ENCODE assay signal across 8 cellular contexts in genomic region chr9:136849038-136849959, GRCh38. TPM values are rescaled to one million over a fixed set of nuclear protein-coding genes. Genes with fewer than 3 reads are reported as not detected.
DNase-seq lines count a peak whose midpoint lies in the region; ATAC-seq and TF ChIP-seq lines count a peak whose summit lies in the region.

PHPT1 (plus strand) TSS chr9:136849409; CDS start chr9:136849431, 22 bp downstream.

- peak; percentile 86 for ATAC-seq in DND-41 (ENCODE audit: insufficient read depth, low read depth)

- H3K4me1 ChIP-seq in DND-41 (ENCODE audit: insufficient read depth, low read length) (peaks cover 18% of the 10 kb centered on the region), GM23248 (ENCODE audit: insufficient read depth) (no peaks in the 10 kb centered on the region), esophagus squamous epithelium (peaks cover 22 to 63% (median 51%) of the 10 kb centered on the region in 3 donors)

- 1% methylated on average over 33 to 77 of the region's 77 CpGs for WGBS in GM23248 (ENCODE audit: low coverage in 1 of 2, low lambda C conversion rate in 2 of 2, missing lambda C conversion rate in 2 of 2), 2 experiments
- WGBS in esophagus squamous epithelium, 2 donors = no CpG with 5 or more reads among the region's 77 CpGs

- H3K9me3 Mint-ChIP-seq in activated T-helper 1 cell treated with anti-CD3 and anti-CD28 coated beads, Interleukin-12 subunit alpha, Interleukin-12 subunit beta, Interleukin-2, Interleukin-4 antibody, amounts not matched to agents 30 ng/mL and 10 ng/mL and 1 ng/mL, durations not matched to agents 14 hours and 24 hours and 36 hours = no peaks in the 10 kb centered on the region

- H4K20me1 ChIP-seq in DND-41 (ENCODE audit: insufficient read depth, low read length) (peaks cover 15% of the 10 kb centered on the region), GM23248 (ENCODE audit: insufficient read depth) (no peaks in the 10 kb centered on the region)

- peaks cover 6% of the 10 kb centered on the region for H3K27me3 Mint-ChIP-seq in activated T-helper 1 cell treated with anti-CD3 and anti-CD28 coated beads, Interleukin-12 subunit alpha, Interleukin-12 subunit beta, Interleukin-2, Interleukin-4 antibody, amounts not matched to agents 30 ng/mL and 10 ng/mL and 1 ng/mL, durations not matched to agents 14 hours and 24 hours and 36 hours (ENCODE audit: insufficient read depth)

- H3K9ac ChIP-seq in DND-41 (ENCODE audit: low read depth, low read length) = peak within 1 kb of the TSS; percentile 88
- peak within 1 kb of the TSS; percentile 83 for H3K9ac ChIP-seq in GM23248

- H3K79me2 ChIP-seq in DND-41 (ENCODE audit: insufficient read depth, low read length) (peaks cover 6% of the 10 kb centered on the region), GM23248 (ENCODE audit: insufficient read depth) (peaks cover 7% of the 10 kb centered on the region; the same call in 1 of the 2 replicates)

- DNase-seq in DND-41 (peak; percentile 97), GM23248 (peak; percentile 100), Kasumi-1 (lab: John Stamatoyannopoulos, UW) (peak; percentile 96 to 97), RPMI7951 (ENCODE audit: low read depth) (peak; percentile 96), esophagus squamous epithelium (lab: John Stamatoyannopoulos, UW) (peak; percentile 91), myocyte (ENCODE audit: low read depth) (peak; percentile 99)
- DNase-seq in activated T-helper 1 cell treated with anti-CD3 and anti-CD28 coated beads, Interleukin-12 subunit alpha, Interleukin-12 subunit beta, Interleukin-2, Interleukin-4 antibody, amounts not matched to agents 30 ng/mL and 10 ng/mL and 1 ng/mL, durations not matched to agents 14 hours and 24 hours and 36 hours (ENCODE audit: low spot score) = peak; percentile 97
- peak; percentile 95 to 97 for DNase-seq in stimulated activated CD8-positive, alpha-beta memory T cell treated with anti-CD3 and anti-CD28 coated beads, Interleukin-7, amount 100 ng/mL, for 48 hours (ENCODE audit: extremely low read depth in 1 of 2, low read depth in 1 of 2)

- H3K9me2 ChIP-seq in GM23248 (ENCODE audit: insufficient read depth) = no peaks in the 10 kb centered on the region

- H3K4me3 ChIP-seq in DND-41 (ENCODE audit: low read depth in 1 of 2, low read length in 2 of 2) (peak within 1 kb of the TSS; percentile 70 to 98), GM23248 (peak within 1 kb of the TSS; percentile 84), esophagus squamous epithelium (peak within 1 kb of the TSS; percentile 54 to 96 (median 70))

- TF ChIP-seq POLR2A in esophagus squamous epithelium (IDR thresholded peaks at IDR 0.05) = peak in 3 of 4 donors; percentile 39 to 82 (median 62)

- peak within 1 kb of the TSS; percentile 89 for H3K27ac Mint-ChIP-seq in activated T-helper 1 cell treated with anti-CD3 and anti-CD28 coated beads, Interleukin-12 subunit alpha, Interleukin-12 subunit beta, Interleukin-2, Interleukin-4 antibody, amounts not matched to agents 30 ng/mL and 10 ng/mL and 1 ng/mL, durations not matched to agents 14 hours and 24 hours and 36 hours

- peaks cover 23% of the 10 kb centered on the region for H3K36me3 ChIP-seq in DND-41 (ENCODE audit: insufficient read depth, low read length)
- no peaks in the 10 kb centered on the region for H3K36me3 ChIP-seq in GM23248 (ENCODE audit: low read depth)
- H3K36me3 ChIP-seq in esophagus squamous epithelium = peaks cover 0 to 18% (median 5%) of the 10 kb centered on the region in 3 donors

- TF ChIP-seq CTCF in DND-41 (IDR thresholded peaks at IDR 0.05; ENCODE audit: borderline replicate concordance, extremely low read depth, low read length, poor library complexity, severe bottlenecking) = no peak
- TF ChIP-seq CTCF in esophagus squamous epithelium (IDR thresholded peaks at IDR 0.05) = peak in 1 of 6 experiments; percentile 22

- H3F3A ChIP-seq in GM23248 (ENCODE audit: insufficient read depth) = no peaks in the 10 kb centered on the region

- H2AFZ ChIP-seq in DND-41 (ENCODE audit: low read depth, low read length) = peak within 1 kb of the TSS; percentile 84
- H2AFZ ChIP-seq in GM23248 = peak within 1 kb of the TSS; percentile 62; the same call in 1 of the 2 replicates

- H3K4me1 Mint-ChIP-seq in activated T-helper 1 cell treated with anti-CD3 and anti-CD28 coated beads, Interleukin-12 subunit alpha, Interleukin-12 subunit beta, Interleukin-2, Interleukin-4 antibody, amounts not matched to agents 30 ng/mL and 10 ng/mL and 1 ng/mL, durations not matched to agents 14 hours and 24 hours and 36 hours (ENCODE audit: low read depth) = no peaks in the 10 kb centered on the region

- peak within 1 kb of the TSS; percentile 94 for H3K4me3 Mint-ChIP-seq in activated T-helper 1 cell treated with anti-CD3 and anti-CD28 coated beads, Interleukin-12 subunit alpha, Interleukin-12 subunit beta, Interleukin-2, Interleukin-4 antibody, amounts not matched to agents 30 ng/mL and 10 ng/mL and 1 ng/mL, durations not matched to agents 14 hours and 24 hours and 36 hours

- H3K27me3 ChIP-seq in DND-41 (ENCODE audit: insufficient read depth, low read length, poor library complexity) (no peaks in the 10 kb centered on the region), GM23248 (replicated peaks; ENCODE audit: insufficient read depth) (0 out of 2 replicates have a peak, but pooled peaks cover 3% of the 10 kb centered on the region), esophagus squamous epithelium (peaks cover 7 to 40% (median 12%) of the 10 kb centered on the region in 4 donors)

- in situ Hi-C loops in GM23248 (cut with MboI) = no loop called here

- peak within 1 kb of the TSS; percentile 88 for H3K4me2 ChIP-seq in DND-41 (ENCODE audit: insufficient read depth, low read length)
- H3K4me2 ChIP-seq in GM23248 (ENCODE audit: unreplicated experiment) = peak within 1 kb of the TSS; percentile 89

- H3K9me3 ChIP-seq in DND-41 (ENCODE audit: insufficient read depth, low read length, severe bottlenecking) = no peaks in the 10 kb centered on the region
- no peaks in the 10 kb centered on the region for H3K9me3 ChIP-seq in GM23248 (ENCODE audit: low read depth)
- no peaks in the 10 kb centered on the region for H3K9me3 ChIP-seq in esophagus squamous epithelium

- H3K36me3 Mint-ChIP-seq in activated T-helper 1 cell treated with anti-CD3 and anti-CD28 coated beads, Interleukin-12 subunit alpha, Interleukin-12 subunit beta, Interleukin-2, Interleukin-4 antibody, amounts not matched to agents 30 ng/mL and 10 ng/mL and 1 ng/mL, durations not matched to agents 14 hours and 24 hours and 36 hours (ENCODE audit: low read depth) = peaks cover 7% of the 10 kb centered on the region

- H3K27ac ChIP-seq in DND-41 (ENCODE audit: low read length) (peak within 1 kb of the TSS; percentile 76), GM23248 (peak within 1 kb of the TSS; percentile 82), esophagus squamous epithelium (peak within 1 kb of the TSS; percentile 86 to 94 (median 92))

- intact Hi-C loops in activated T-helper 1 cell treated with anti-CD3 and anti-CD28 coated beads, Interleukin-12 subunit alpha, Interleukin-12 subunit beta, Interleukin-2, Interleukin-4 antibody, amounts not matched to agents 30 ng/mL and 10 ng/mL and 1 ng/mL, durations not matched to agents 14 hours and 24 hours and 36 hours (cut with micrococcal nuclease) = loop anchor here (1.0 to 5.0 kb wide), 10 partner anchors 17 to 374 kb away; partner anchors contain the start of genes EDF1, NPDC1, RABL6 and RNF208
- intact Hi-C loops in esophagus squamous epithelium (cut with DNase I) = no loop called here

RNA-seq across cellular contexts. Expression of gene PHPT1, which starts in this region (rescaled TPM):
- total RNA-seq in GM23248 (2014; rRNA removed; shearing (Covaris generic)) = 71.1 and 84.6 TPM in 2 replicates
- polyA plus RNA-seq in GM23248 (2016; fragmentation: Nextera tagmentation; extraction: Ambion mirVana) = 295 and 302 TPM in 2 replicates
- 88.7 and 92.2 TPM in 2 replicates for total RNA-seq in RPMI7951 (2014; rRNA removed; shearing (Covaris generic))
- total RNA-seq in activated T-helper 1 cell treated with anti-CD3 and anti-CD28 coated beads, Interleukin-12 subunit alpha, Interleukin-12 subunit beta, Interleukin-2, Interleukin-4 antibody, amounts not matched to agents 30 ng/mL and 10 ng/mL and 1 ng/mL, durations not matched to agents 14 hours and 24 hours and 36 hours = 134 and 139 TPM in 2 replicates
- 10 to 100 TPM; 21.9 to 53.2 (median 42.2) TPM for total RNA-seq in esophagus squamous epithelium
- 106 and 131 TPM in 2 replicates for total RNA-seq in myocyte
- 326 TPM for polyA plus RNA-seq in myocyte (2012)

Comparison
In these comparisons a context has a peak if more than half of its experiments do, and no peak if none do; other contexts are left out.
1. Peak in every context shown above with its lines: DNase-seq, ATAC-seq, H3K4me3 ChIP-seq and H3K27ac ChIP-seq.